8 cellular contexts compared by ENCODE assay signal in genomic region chr12:95473440-95473946, GRCh38. TPM values are rescaled to one million over a fixed set of nuclear protein-coding genes. Genes with fewer than 3 reads are reported as not detected.
DNase-seq lines count a peak whose midpoint lies in the region; ATAC-seq and TF ChIP-seq lines count a peak whose summit lies in the region.

No MANE protein-coding gene starts in this region.

- in situ Hi-C loops in astrocyte of the cerebellum (cut with HindIII; ENCODE audit: low sequenced_read_pairs): no loop called here

- BruUV-seq in Calu3 (replicated peaks; lab: Mats Ljungman, UMichigan) (TSS peak; percentile 96), OCI-LY7 (replicated peaks; lab: Mats Ljungman, UMichigan) (TSS peak; percentile 98)

- TF ChIP-seq EP300 in sigmoid colon (IDR thresholded peaks at IDR 0.05): no peak

- peak overlapping the region; percentile 97 for H3K27ac Mint-ChIP-seq in Calu3 (ENCODE audit: unreplicated experiment)

- POLR2A ChIA-PET in OCI-LY7 (lab: Charles Lee): interaction anchor here (0.6 to 4.8 kb wide), 27 partner anchors 10 to 469 kb away, joined by 3 to 35 read pairs (median 5); partner anchors contain the start of genes CCDC38 and NR2C1

- peak; percentile 51 for ATAC-seq in GM19395 (IDR thresholded peaks at IDR 0.05; ENCODE audit: unreplicated experiment)
- peak; percentile 23 for ATAC-seq in HG03439 (IDR thresholded peaks at IDR 0.05; ENCODE audit: unreplicated experiment)

- H3K9me3 ChIP-seq in OCI-LY7 (ENCODE audit: low read length): 0 out of 2 replicates have a peak, but pooled peaks cover 4% of the 10 kb centered on the region
- no peaks in the 10 kb centered on the region for H3K9me3 ChIP-seq in sigmoid colon

- H3K9me2 ChIP-seq in OCI-LY7 (ENCODE audit: insufficient read depth, low read length): no peaks in the 10 kb centered on the region

- H3K27ac ChIP-seq in OCI-LY7 (ENCODE audit: low read depth, low read length, poor library complexity, severe bottlenecking) (peak overlapping the region; percentile 80), sigmoid colon (peak overlapping the region; percentile 81 to 93 (median 90))

- DNase-seq in Calu3: peak; percentile 49
- DNase-seq in OCI-LY7 (ENCODE audit: low spot score): peak; percentile 62
- peak; percentile 6 for DNase-seq in astrocyte of the cerebellum (ENCODE audit: low read depth)
- DNase-seq in hippocampal formation (lab: John Stamatoyannopoulos, UW): peak; percentile 39 to 63
- DNase-seq in sigmoid colon: no peak
- no peak for DNase-seq in H4 (ENCODE audit: low spot score)

- intact Hi-C loops in Calu3 (cut with micrococcal nuclease; ENCODE audit: unreplicated experiment): loop anchor here (1.0 to 5.0 kb wide), 2 partner anchors 136 to 375 kb away; no protein-coding TSS in a partner anchor
- intact Hi-C loops in OCI-LY7 (cut with micrococcal nuclease; ENCODE audit: unreplicated experiment): loop anchor here (1.0 kb wide), 1 partner anchor 34 kb away; no protein-coding TSS in a partner anchor
- intact Hi-C loops in sigmoid colon (cut with DNase I): loop anchor here (5.0 kb wide), 3 partner anchors 76 to 356 kb away; no protein-coding TSS in a partner anchor

- H3K9me3 Mint-ChIP-seq in Calu3 (ENCODE audit: low read depth, unreplicated experiment): no peaks in the 10 kb centered on the region

- H3K4me3 ChIP-seq in OCI-LY7 (ENCODE audit: low read depth, low read length, poor library complexity, severe bottlenecking) (peak overlapping the region; percentile 97), astrocyte of the cerebellum (ENCODE audit: low read depth, low read length) (peak overlapping the region; percentile 56), sigmoid colon (peak overlapping the region; percentile 61 to 83 (median 74))

- peak overlapping the region; percentile 81 for H2AFZ ChIP-seq in OCI-LY7 (ENCODE audit: low read length)

- H3K36me3 ChIP-seq in OCI-LY7 (ENCODE audit: insufficient read depth, low read length): peaks cover 45% of the 10 kb centered on the region
- H3K36me3 ChIP-seq in sigmoid colon: peaks cover 0 to 25% (median 6%) of the 10 kb centered on the region in 4 donors

- no peaks in the 10 kb centered on the region for H3K27me3 Mint-ChIP-seq in Calu3 (ENCODE audit: unreplicated experiment)

- peak overlapping the region; percentile 82 for H3K4me2 ChIP-seq in OCI-LY7 (ENCODE audit: low read length)

- peak overlapping the region; percentile 89 for H3K4me3 Mint-ChIP-seq in Calu3 (ENCODE audit: low read depth, unreplicated experiment)

- peaks cover 22% of the 10 kb centered on the region for H3K4me1 Mint-ChIP-seq in Calu3 (ENCODE audit: low read depth, unreplicated experiment)

- H3K36me3 Mint-ChIP-seq in Calu3 (ENCODE audit: insufficient read depth, unreplicated experiment): peaks cover 39% of the 10 kb centered on the region

- H4K20me1 ChIP-seq in OCI-LY7 (ENCODE audit: insufficient read depth, low read length): peaks cover 10% of the 10 kb centered on the region

- TF ChIP-seq POLR2A in sigmoid colon (IDR thresholded peaks at IDR 0.05): no peak

- TF ChIP-seq CTCF in Calu3 (IDR thresholded peaks at IDR 0.05; ENCODE audit: unreplicated experiment) (no peak), OCI-LY7 (conservative IDR thresholded peaks at IDR 0.05; ENCODE audit: low read length) (no peak), astrocyte of the cerebellum (IDR thresholded peaks at IDR 0.05; ENCODE audit: low read depth, low read length, missing control alignments) (no peak), sigmoid colon (IDR thresholded peaks at IDR 0.05) (no peak)

- CTCF ChIA-PET in Calu3 (lab: Charles Lee): interaction anchor here (0.6 to 1.4 kb wide), 7 partner anchors 24 to 470 kb away, joined by 3 to 5 read pairs (median 3); partner anchors contain the start of gene AMDHD1
- CTCF ChIA-PET in OCI-LY7 (lab: Charles Lee; ENCODE audit: unreplicated experiment): no interaction called here

- H3K27me3 ChIP-seq in sigmoid colon: no peaks in the 10 kb centered on the region

- peaks cover 42% of the 10 kb centered on the region for H3K4me1 ChIP-seq in OCI-LY7 (ENCODE audit: insufficient read depth, low read length, poor library complexity, severe bottlenecking)
- peaks cover 0 to 40% (median 23%) of the 10 kb centered on the region in 4 donors for H3K4me1 ChIP-seq in sigmoid colon

- 0 to 1% methylated on average over 25 of the region's 25 CpGs for WGBS in sigmoid colon, 2 donors

- H3K79me2 ChIP-seq in OCI-LY7 (ENCODE audit: insufficient read depth, low read depth, low read length): peaks cover 55% of the 10 kb centered on the region

RNA-seq across cellular contexts. Expression of gene METAP2, which starts 0.5 kb away (rescaled TPM):
- total RNA-seq in Calu3 (2022): 96.0 and 96.3 TPM in 2 replicates
- total RNA-seq in OCI-LY7 (2014; rRNA removed; shearing (Covaris generic)): 90.3 and 102 TPM in 2 replicates
- 152 and 177 TPM in 2 replicates for total RNA-seq in OCI-LY7 (2022)
- 100 to 1,000 TPM in 1 of 4 donors, 10 to 100 TPM in 3; 75.1 to 152 (median 85.0) TPM for total RNA-seq in sigmoid colon
- polyA plus RNA-seq in sigmoid colon: 10 to 100 TPM; 45.6 to 49.7 (median 47.6) TPM
- total RNA-seq in H4 (2014; rRNA removed; shearing (Covaris generic)): 99.1 and 118 TPM in 2 replicates

Comparison
In these comparisons a context has a peak if more than half of its experiments do, and no peak if none do; other contexts are left out.
1. DNase-seq: peak in Calu3 (single experiment), OCI-LY7 (single experiment), astrocyte of the cerebellum (single experiment) and hippocampal formation (2 of 2); none in sigmoid colon (single experiment) and H4 (single experiment).
2. Peak in every context shown above with its lines, with median percentiles within 50 percentile points of each other: H3K4me3 ChIP-seq.